8 cellular contexts compared by ENCODE assay signal in genomic region chr1:205313681-205314308, GRCh38. TPM values are rescaled to one million over a fixed set of nuclear protein-coding genes. Genes with fewer than 3 reads are reported as not detected.
DNase-seq lines count a peak whose midpoint lies in the region; ATAC-seq, FAIRE-seq and TF ChIP-seq lines count a peak whose summit lies in the region.

No MANE protein-coding gene starts in this region.

- DNase-seq in ELF-1 (ENCODE audit: low read depth, low spot score) (peak; percentile 97), endothelial cell of umbilical vein (ENCODE audit: low read depth, low spot score) (peak; percentile 67), midbrain (lab: John Stamatoyannopoulos, UW) (peak; percentile 56), thyroid gland (peak; percentile 30 to 35), occipital lobe (lab: John Stamatoyannopoulos, UW) (no peak)
- DNase-seq in activated CD4-positive, CD25-positive, alpha-beta regulatory T cell treated with anti-CD3 and anti-CD28 coated beads, Interleukin-2, amount 50 U/mL, for 72 hours = peak; percentile 44

- CTCF ChIA-PET in endothelial cell of umbilical vein (lab: Charles Lee) = interaction anchor here (0.8 to 3.3 kb wide), 7 partner anchors 10 to 43 kb away, joined by 3 to 29 read pairs (median 5); no protein-coding TSS in a partner anchor

- H3K27ac ChIP-seq in endothelial cell of umbilical vein (ENCODE audit: insufficient read depth, low read depth, low read length) = peak overlapping the region; percentile 55
- H3K27ac ChIP-seq in thyroid gland = peak overlapping the region; percentile 52 to 90 (median 58)

- H4K20me1 ChIP-seq in endothelial cell of umbilical vein (replicated peaks; ENCODE audit: control insufficient read depth, extremely low read depth, insufficient read depth, low read length) = no peaks in the 10 kb centered on the region

- peak; percentile 68 for FAIRE-seq in endothelial cell of umbilical vein (lab: Jason Lieb, UNC)

- H3K36me3 ChIP-seq in endothelial cell of umbilical vein (ENCODE audit: control insufficient read depth in 2 of 2, extremely low read depth in 1 of 2, insufficient read depth in 2 of 2, low read length in 2 of 2) = peaks cover 0 to 8% of the 10 kb centered on the region in 2 experiments
- H3K36me3 ChIP-seq in thyroid gland = peaks cover 16 to 17% of the 10 kb centered on the region in 2 donors

- H3K4me2 ChIP-seq in endothelial cell of umbilical vein (ENCODE audit: insufficient read depth, low read length) = peak overlapping the region; percentile 30

- no peak for TF ChIP-seq POLR2A in endothelial cell of umbilical vein (IDR thresholded peaks at IDR 0.05; ENCODE audit: low read depth, low read length)
- TF ChIP-seq POLR2A in thyroid gland (IDR thresholded peaks at IDR 0.05) = no peak

- H3K79me2 ChIP-seq in endothelial cell of umbilical vein (ENCODE audit: control insufficient read depth, insufficient read depth, low read length) = no peaks in the 10 kb centered on the region

- POLR2A ChIA-PET in endothelial cell of umbilical vein (lab: Charles Lee) = interaction anchor here (0.7 to 1.1 kb wide), 2 partner anchors 29 to 41 kb away, joined by 4 to 6 read pairs; no protein-coding TSS in a partner anchor

- ATAC-seq in HG03354 (IDR thresholded peaks at IDR 0.05; ENCODE audit: poor library complexity, severe bottlenecking, unreplicated experiment) (peak; percentile 56), GM19452 (IDR thresholded peaks at IDR 0.05; ENCODE audit: unreplicated experiment) (no peak)

- 27 to 32% methylated on average over 10 to 17 of the region's 18 CpGs for WGBS in thyroid gland, 2 donors

- dilution Hi-C loops in endothelial cell of umbilical vein (cut with MboI; ENCODE audit: extremely low pct_ligation_motif_present, low sequenced_read_pairs) = no loop called here

- H2AFZ ChIP-seq in endothelial cell of umbilical vein (ENCODE audit: low read depth, low read length) = peak overlapping the region; percentile 76

- TF ChIP-seq CTCF in endothelial cell of umbilical vein (IDR thresholded peaks at IDR 0.05; ENCODE audit: extremely low read depth in 1 of 2, insufficient read depth in 1 of 2, low read depth in 1 of 2, low read length in 2 of 2) = no peak
- no peak for TF ChIP-seq CTCF in thyroid gland (IDR thresholded peaks at IDR 0.05)

- H3K27me3 ChIP-seq in endothelial cell of umbilical vein (ENCODE audit: control insufficient read depth in 2 of 2, insufficient read depth in 2 of 2, low read length in 2 of 2) = no peaks in the 10 kb centered on the region
- H3K27me3 ChIP-seq in thyroid gland = no peaks in the 10 kb centered on the region

- H3K9me3 ChIP-seq in endothelial cell of umbilical vein (replicated peaks; ENCODE audit: control insufficient read depth, insufficient read depth, low read length) = no peaks in the 10 kb centered on the region
- no peaks in the 10 kb centered on the region for H3K9me3 ChIP-seq in thyroid gland

- H3K4me3 ChIP-seq in endothelial cell of umbilical vein (replicated peaks in 1 of 3; ENCODE audit: insufficient read depth in 1 of 3, low read depth in 1 of 3, low read length in 3 of 3) = no peak overlapping the region
- no peak overlapping the region for H3K4me3 ChIP-seq in thyroid gland (replicated peaks in 1 of 3)

- peak overlapping the region; percentile 56 for H3K9ac ChIP-seq in endothelial cell of umbilical vein (replicated peaks; ENCODE audit: extremely low read depth, insufficient read depth, low read length)

- BruUV-seq in endothelial cell of umbilical vein (replicated peaks; lab: Mats Ljungman, UMichigan) = no TSS peak

- no peaks in the 10 kb centered on the region for H3K9me1 ChIP-seq in endothelial cell of umbilical vein (replicated peaks; ENCODE audit: control insufficient read depth, extremely low read depth, insufficient read depth, low read length)

- intact Hi-C loops in endothelial cell of umbilical vein (cut with micrococcal nuclease) = loop anchor here (1.0 kb wide), 1 partner anchor 29 kb away; no protein-coding TSS in a partner anchor
- intact Hi-C loops in thyroid gland (cut with DNase I) = no loop called here

- H3K4me1 ChIP-seq in endothelial cell of umbilical vein (ENCODE audit: control insufficient read depth, extremely low read depth, insufficient read depth, low read length) (peaks cover 18% of the 10 kb centered on the region), thyroid gland (peaks cover 55 to 74% of the 10 kb centered on the region in 2 donors)

TF ChIP-seq in endothelial cell of umbilical vein, 7 proteins besides CTCF, POLR2A, EP300 and RAD21:
- no peak for TF ChIP-seq MYC (IDR thresholded peaks at IDR 0.05; ENCODE audit: low read depth, low read length)
- no peak for TF ChIP-seq GATA2 (IDR thresholded peaks at IDR 0.05; ENCODE audit: insufficient read depth, insufficient read length, low read depth, low read length)
- no peak for TF ChIP-seq JUN (IDR thresholded peaks at IDR 0.05; ENCODE audit: borderline replicate concordance, insufficient read depth, insufficient read length, low read depth)
- no peak for TF ChIP-seq POLR2AphosphoS5 (IDR thresholded peaks at IDR 0.05; ENCODE audit: insufficient read depth, low read depth, low read length)
- TF ChIP-seq MAX (IDR thresholded peaks at IDR 0.05; ENCODE audit: insufficient read depth, insufficient read length) = no peak
- no peak for TF ChIP-seq EZH2 (IDR thresholded peaks at IDR 0.05; ENCODE audit: borderline replicate concordance, low read depth, low read length, severe bottlenecking)
- TF ChIP-seq FOS (IDR thresholded peaks at IDR 0.05; ENCODE audit: borderline replicate concordance, insufficient read depth, low read length) = no peak

RNA-seq across cellular contexts. Expression of gene NUAK2, which starts 7.8 kb away (rescaled TPM):
- total RNA-seq in endothelial cell of umbilical vein (2.3 and 2.5 TPM in 2 replicates), thyroid gland (10 to 100 TPM; 16.8 to 41.0 (median 26.8) TPM), occipital lobe (1.1 TPM)
- polyA plus RNA-seq in endothelial cell of umbilical vein = 1.5 and 1.8 TPM in 2 replicates
- 1.1 and 1.3 TPM in 2 replicates for polyA plus RNA-seq in endothelial cell of umbilical vein (2011; cell fraction: cytosol; rRNA removed)
- polyA plus RNA-seq in endothelial cell of umbilical vein (2011; cell fraction: nucleus; rRNA removed) = 1.5 and 1.6 TPM in 2 replicates
- 1.3 and 1.4 TPM in 2 replicates for polyA plus RNA-seq in endothelial cell of umbilical vein (2012)
- 2.1 and 2.2 TPM in 2 replicates for polyA minus RNA-seq in endothelial cell of umbilical vein
- 7.4 TPM for polyA minus RNA-seq in endothelial cell of umbilical vein (2011; cell fraction: cytosol; rRNA and poly(A)+ RNA removed)
- polyA minus RNA-seq in endothelial cell of umbilical vein (2011; cell fraction: nucleus; rRNA and poly(A)+ RNA removed) = 1.8 TPM in 2 replicates

RNA-seq across cellular contexts. Expression of gene KLHDC8A, which starts 42.9 kb away (rescaled TPM):
- total RNA-seq in endothelial cell of umbilical vein = not detected in 2 replicates
- not detected in 2 replicates for polyA plus RNA-seq in endothelial cell of umbilical vein
- not detected in 2 replicates for polyA plus RNA-seq in endothelial cell of umbilical vein (2011; cell fraction: cytosol; rRNA removed)
- polyA plus RNA-seq in endothelial cell of umbilical vein (2011; cell fraction: nucleus; rRNA removed) = not detected in 2 replicates
- not detected in 2 replicates for polyA plus RNA-seq in endothelial cell of umbilical vein (2012)
- not detected in 2 replicates for polyA minus RNA-seq in endothelial cell of umbilical vein
- not detected for polyA minus RNA-seq in endothelial cell of umbilical vein (2011; cell fraction: cytosol; rRNA and poly(A)+ RNA removed)
- not detected in 2 replicates for polyA minus RNA-seq in endothelial cell of umbilical vein (2011; cell fraction: nucleus; rRNA and poly(A)+ RNA removed)
- 1 to 10 TPM; 1.1 to 2.0 (median 1.5) TPM for total RNA-seq in thyroid gland
- total RNA-seq in occipital lobe = 18.6 TPM
